ENCODE assay signal across 10 cellular contexts in genomic region chr6:112203577-112204349, GRCh38. TPM values are rescaled to one million over a fixed set of nuclear protein-coding genes. Genes with fewer than 3 reads are reported as not detected.
DNase-seq lines count a peak whose midpoint lies in the region; ATAC-seq and TF ChIP-seq lines count a peak whose summit lies in the region.
"Had no signal": no experiment of that assay in that cellular context is flagged by ENCODE, and none has a peak within 500 bp of the region (broad histone marks: within the 10 kb centered on the region; RNA-seq: fewer than 3 reads in every experiment).

No MANE protein-coding gene starts in this region.

- WGBS in heart right ventricle, 2 donors: 70 to 76% methylated on average over 6 of the region's 6 CpGs

- H2AFZ ChIP-seq in PC-3 (ENCODE audit: low read length): peak overlapping the region; percentile 51; the same call in 1 of the 2 replicates

- H3K27ac Mint-ChIP-seq in activated naive CD4-positive, alpha-beta T cell treated with anti-CD3 and anti-CD28 coated beads, Interleukin-2, amount 50 U/mL, for 72 hours: no peak overlapping the region

- POLR2A ChIA-PET in PC-3 (lab: Charles Lee; ENCODE audit: unreplicated experiment): no interaction called here

- DNase-seq in heart right ventricle: no peak
- DNase-seq in Right ventricle myocardium inferior (ENCODE audit: missing footprints): no peak
- peak; percentile 96 for DNase-seq in PC-3
- DNase-seq in foreskin keratinocyte: peak; percentile 88 to 95
- no peak for DNase-seq in uterus
- no peak for DNase-seq in activated naive CD4-positive, alpha-beta T cell treated with anti-CD3 and anti-CD28 coated beads, Interleukin-2, amount 50 U/mL, for 72 hours (ENCODE audit: low spot score in 2 of 2)
- no peak for DNase-seq in DMS153 (lab: John Stamatoyannopoulos, UW)
- no peak for DNase-seq in NOMO-1 treated with DMSO at 0.1 percent for 48 hours (lab: John Stamatoyannopoulos, UW; ENCODE audit: unreplicated experiment)
- DNase-seq: stimulated activated CD4-positive, alpha-beta T cell treated with anti-CD3 and anti-CD28 coated beads, Interleukin-4, amount 100 ng/mL, for 24 hours had no signal

- peak overlapping the region in 7 of 10 donors; percentile 18 to 72 (median 42) for H3K27ac ChIP-seq in heart right ventricle
- H3K27ac ChIP-seq in PC-3 (ENCODE audit: low read length): peak overlapping the region; percentile 95
- no peak overlapping the region for H3K27ac ChIP-seq in foreskin keratinocyte
- peak overlapping the region; percentile 61 to 73 for H3K27ac ChIP-seq in uterus
- H3K27ac ChIP-seq: C4-2B had no signal

- TF ChIP-seq CTCF in heart right ventricle (IDR thresholded peaks at IDR 0.05) (no peak), PC-3 (conservative IDR thresholded peaks at IDR 0.05; ENCODE audit: low read depth, low read length) (no peak), foreskin keratinocyte (conservative IDR thresholded peaks at IDR 0.05) (no peak), uterus (IDR thresholded peaks at IDR 0.05) (no peak)

- no peaks in the 10 kb centered on the region for H3K9me3 ChIP-seq in heart right ventricle
- no peaks in the 10 kb centered on the region for H3K9me3 ChIP-seq in PC-3 (ENCODE audit: low read length)
- no peaks in the 10 kb centered on the region for H3K9me3 ChIP-seq in uterus

- no peaks in the 10 kb centered on the region for H3K79me2 ChIP-seq in PC-3 (ENCODE audit: low read length)

- H3K4me2 ChIP-seq in PC-3 (ENCODE audit: low read length): peak overlapping the region; percentile 78

- H3K4me1 ChIP-seq in heart right ventricle: peaks cover 2 to 56% (median 42%) of the 10 kb centered on the region in 9 donors
- H3K4me1 ChIP-seq in PC-3 (ENCODE audit: insufficient read depth, low read length): peaks cover 64% of the 10 kb centered on the region
- H3K4me1 ChIP-seq in foreskin keratinocyte: peaks cover 22% of the 10 kb centered on the region
- H3K4me1 ChIP-seq in uterus: peaks cover 0 to 7% of the 10 kb centered on the region in 2 donors

- no peaks in the 10 kb centered on the region for H3K9me2 ChIP-seq in PC-3 (replicated peaks; ENCODE audit: low read length)

- H3K36me3 Mint-ChIP-seq in activated naive CD4-positive, alpha-beta T cell treated with anti-CD3 and anti-CD28 coated beads, Interleukin-2, amount 50 U/mL, for 72 hours: no peaks in the 10 kb centered on the region

- H3K9me3 Mint-ChIP-seq in activated naive CD4-positive, alpha-beta T cell treated with anti-CD3 and anti-CD28 coated beads, Interleukin-2, amount 50 U/mL, for 72 hours: no peaks in the 10 kb centered on the region

- peak overlapping the region; percentile 70 for H3K9ac ChIP-seq in PC-3 (ENCODE audit: low read length)

- no peaks in the 10 kb centered on the region for H3F3A ChIP-seq in PC-3 (ENCODE audit: low read length, unreplicated experiment)

- intact Hi-C loops in heart right ventricle (cut with DNase I): loop anchor here in 3 of 10 donors (5.0 to 10.0 kb wide), 2 partner anchors 49 to 51 kb away; partner anchors contain the start of gene LAMA4 (in 3 of the 3)
- intact Hi-C loops in Right ventricle myocardium inferior (cut with DNase I): no loop called here
- intact Hi-C loops in PC-3 (cut with micrococcal nuclease): loop anchor here (1.0 to 5.0 kb wide), 5 partner anchors 11 to 94 kb away; partner anchors contain the start of gene LAMA4
- intact Hi-C loops in uterus (cut with DNase I; ENCODE audit: low total_unique reads): no loop called here

- peak in 3 of 8 donors; percentile 13 to 56 (median 17) for ATAC-seq in heart right ventricle
- no peak for ATAC-seq in Right ventricle myocardium inferior
- ATAC-seq in PC-3: peak; percentile 77
- ATAC-seq in foreskin keratinocyte: peak; percentile 97
- ATAC-seq in activated naive CD4-positive, alpha-beta T cell treated with anti-CD3 and anti-CD28 coated beads, Interleukin-2, amount 50 U/mL, for 72 hours: no peak

- no TSS peak for BruUV-seq in PC-3 (replicated peaks; lab: Mats Ljungman, UMichigan)

- no peaks in the 10 kb centered on the region for H3K27me3 ChIP-seq in heart right ventricle
- H3K27me3 ChIP-seq in PC-3 (ENCODE audit: low read length): no peaks in the 10 kb centered on the region
- no peaks in the 10 kb centered on the region for H3K27me3 ChIP-seq in foreskin keratinocyte
- no peaks in the 10 kb centered on the region for H3K27me3 ChIP-seq in uterus

- H3K4me3 ChIP-seq in heart right ventricle: no peak overlapping the region
- H3K4me3 ChIP-seq in PC-3 (ENCODE audit: low read length): peak overlapping the region; percentile 33; the same call in 1 of the 2 replicates
- no peak overlapping the region for H3K4me3 ChIP-seq in uterus

- TF ChIP-seq POLR2A in uterus (IDR thresholded peaks at IDR 0.05): no peak

- H3K36me3 ChIP-seq in heart right ventricle: peaks cover 0 to 97% (median 23%) of the 10 kb centered on the region in 9 donors
- no peaks in the 10 kb centered on the region for H3K36me3 ChIP-seq in PC-3 (ENCODE audit: low read depth, low read length)
- no peaks in the 10 kb centered on the region for H3K36me3 ChIP-seq in uterus

- CTCF ChIA-PET in PC-3 (lab: Charles Lee): interaction anchor here (1.0 kb wide), 1 partner anchor 25 kb away, joined by 3 read pairs; no protein-coding TSS in a partner anchor

- H4K20me1 ChIP-seq in PC-3 (ENCODE audit: low read length): no peaks in the 10 kb centered on the region

RNA-seq across cellular contexts. Expression of gene LAMA4, which starts 50.6 kb away (rescaled TPM):
- total RNA-seq in heart right ventricle (100 to 1,000 TPM in 1 of 10 donors, 10 to 100 TPM in 9; 35.4 to 103 (median 82.5) TPM), Right ventricle myocardium inferior (83.0 TPM), PC-3 (2014; rRNA removed) (9.4 and 18.3 TPM in 2 replicates), foreskin keratinocyte (not detected in 2 replicates), uterus (100 to 1,000 TPM; 107 to 329 (median 271) TPM)
- polyA plus RNA-seq in heart right ventricle (10 to 100 TPM; 23.7 to 92.5 TPM), foreskin keratinocyte (0.08 and 0.15 TPM in 2 replicates)
- total RNA-seq in activated naive CD4-positive, alpha-beta T cell treated with anti-CD3 and anti-CD28 coated beads, Interleukin-2, amount 50 U/mL, for 72 hours: not detected

Comparison
In these comparisons a context has a peak if more than half of its experiments do, and no peak if none do; other contexts are left out.
1. ATAC-seq: peak in PC-3 (single experiment) and foreskin keratinocyte (single experiment); none in Right ventricle myocardium inferior (single experiment) and activated naive CD4-positive, alpha-beta T cell treated with anti-CD3 and anti-CD28 coated beads, Interleukin-2, amount 50 U/mL, for 72 hours (0 of 2).
2. DNase-seq: peak in PC-3 (single experiment) and foreskin keratinocyte (2 of 2); none in heart right ventricle (0 of 2), Right ventricle myocardium inferior (single experiment), uterus (0 of 2), activated naive CD4-positive, alpha-beta T cell treated with anti-CD3 and anti-CD28 coated beads, Interleukin-2, amount 50 U/mL, for 72 hours (0 of 2), DMS153 (single experiment) and NOMO-1 treated with DMSO at 0.1 percent for 48 hours (single experiment).